29 cellular contexts compared by ENCODE assay signal in the genomic region with DNA sequence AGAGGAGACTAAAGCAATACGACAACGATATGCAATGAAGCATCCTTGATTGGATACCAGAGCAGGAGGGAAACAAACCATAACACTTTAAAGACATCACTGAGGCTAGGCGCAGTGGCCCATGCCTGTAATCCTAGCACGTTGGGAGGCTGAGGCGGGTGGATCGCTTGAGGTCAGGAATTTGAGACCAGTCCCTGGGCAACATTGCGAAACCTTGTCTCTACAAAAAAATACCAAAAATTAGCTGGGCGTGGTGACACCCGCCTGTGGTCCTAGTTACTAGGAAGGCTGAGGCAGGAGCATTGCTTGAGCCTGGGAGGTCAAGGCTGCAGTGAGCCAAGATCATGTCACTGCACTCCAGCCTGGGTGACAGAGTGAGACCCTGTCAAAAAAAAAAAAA.
"Had no signal": no experiment of that assay in that cellular context is flagged by ENCODE, and none has a peak within 500 bp of the region (broad histone marks: within the 10 kb centered on the region; RNA-seq: fewer than 3 reads in every experiment).

No MANE protein-coding gene starts in this region.

- H3K36me3 ChIP-seq: brain microvascular endothelial cell had no signal

- DNase-seq: activated B cell treated with CpG ODN at 0.5 μM for 24 hours; activated CD4-positive, alpha-beta T cell treated with anti-CD3 and anti-CD28 coated beads for 48 hours; activated CD4-positive, alpha-beta T cell treated with anti-CD3 and anti-CD28 coated beads, Interleukin-2, amount 50 U/mL, for 1 hour; activated CD4-positive, alpha-beta T cell treated with anti-CD3 and anti-CD28 coated beads, Interleukin-2, amount 50 U/mL, for 48 hours; activated CD8-positive, alpha-beta memory T cell treated with anti-CD3 and anti-CD28 coated beads for 24 hours; activated CD8-positive, alpha-beta T cell treated with anti-CD3 and anti-CD28 coated beads for 36 hours; activated effector memory CD4-positive, alpha-beta T cell treated with Interleukin-2 at 50 U/mL for 16 hours; activated gamma-delta T cell treated with Interleukin-2 at 50 U/mL for 16 hours; activated naive CD4-positive, alpha-beta T cell treated with anti-CD3 and anti-CD28 coated beads, Interleukin-2, amount 50 U/mL, for 16 hours; activated naive CD4-positive, alpha-beta T cell treated with Interleukin-2 at 50 U/mL for 16 hours; activated T-cell treated with anti-CD3 and anti-CD28 coated beads, Interleukin-2, amount 50 U/mL, for 4 hours; amniotic stem cell; anterior cingulate cortex; brain microvascular endothelial cell; dorsolateral prefrontal cortex; effector memory CD4-positive, alpha-beta T cell; endodermal cell; foreskin fibroblast; head of caudate nucleus; T-helper 2 cell had no signal

- H3K4me3 ChIP-seq: coronary artery, dorsolateral prefrontal cortex had no signal

- H3K27me3 ChIP-seq: brain microvascular endothelial cell, dorsolateral prefrontal cortex had no signal

- FAIRE-seq: astrocyte, bronchial epithelial cell, frontal cortex, TTC549 had no signal

- ATAC-seq: activated CD4-positive, CD25-positive, alpha-beta regulatory T cell treated with anti-CD3 and anti-CD28 coated beads, Interleukin-2, amount 50 U/mL, for 24 hours; activated CD8-positive, alpha-beta T cell treated with anti-CD3 and anti-CD28 coated beads for 36 hours; activated T-cell treated with anti-CD3 and anti-CD28 coated beads, Interleukin-2, amount 50 U/mL, for 4 hours; activated T-helper 17 cell treated with anti-CD3 and anti-CD28 coated beads, Interleukin-2, amount 50 U/mL, for 72 hours; esophagus mucosa had no signal

- H3K27ac ChIP-seq: brain microvascular endothelial cell, coronary artery, dorsolateral prefrontal cortex, VCaP had no signal
